Comparison of ENCODE assay signal across 11 cellular contexts in genomic region chr20:57429579-57430202, GRCh38. TPM values are rescaled to one million over a fixed set of nuclear protein-coding genes. Genes with fewer than 3 reads are reported as not detected.
DNase-seq lines count a peak whose midpoint lies in the region; ATAC-seq, FAIRE-seq and TF ChIP-seq lines count a peak whose summit lies in the region.
"Had no signal": no experiment of that assay in that cellular context is flagged by ENCODE, and none has a peak within 500 bp of the region (broad histone marks: within the 10 kb centered on the region; RNA-seq: fewer than 3 reads in every experiment).

No MANE protein-coding gene starts in this region.

- DNase-seq in A172 (ENCODE audit: low spot score) (peak; percentile 78), GM12892 (ENCODE audit: insufficient read length) (no peak), RCC 7860 (ENCODE audit: low spot score) (peak; percentile 72), suprapubic skin (ENCODE audit: low spot score in 2 of 2) (no peak), NCI-H226 (no peak), medulla oblongata (ENCODE audit: extremely low spot score) (no peak), esophagus muscularis mucosa (ENCODE audit: extremely low spot score) (no peak)
- DNase-seq: activated T-cell treated with anti-CD3 and anti-CD28 coated beads, Interleukin-2, amount 50 U/mL, for 48 hours; T-helper 1 cell had no signal

- intact Hi-C loops in esophagus muscularis mucosa (cut with DNase I): no loop called here

- peaks cover 14% of the 10 kb centered on the region for H3K4me1 ChIP-seq in suprapubic skin
- H3K4me1 ChIP-seq in esophagus muscularis mucosa: peaks cover 21 to 31% (median 27%) of the 10 kb centered on the region in 4 donors

- FAIRE-seq in GM12892 (lab: Jason Lieb, UNC) (peak; percentile 53), RCC 7860 (lab: Jason Lieb, UNC) (no peak)

- H3K27me3 ChIP-seq in suprapubic skin (peaks cover 6% of the 10 kb centered on the region), esophagus muscularis mucosa (no peaks in the 10 kb centered on the region)

- WGBS in suprapubic skin: 76% methylated on average over 7 of the region's 7 CpGs
- WGBS in esophagus muscularis mucosa: 78% methylated on average over 7 of the region's 7 CpGs

- no peaks in the 10 kb centered on the region for H3K9me3 ChIP-seq in suprapubic skin
- no peaks in the 10 kb centered on the region for H3K9me3 ChIP-seq in esophagus muscularis mucosa
- H3K9me3 ChIP-seq: psoas muscle had no signal

- H3K36me3 ChIP-seq in suprapubic skin (no peaks in the 10 kb centered on the region), esophagus muscularis mucosa (no peaks in the 10 kb centered on the region)

- TF ChIP-seq POLR2A in GM12892 (IDR thresholded peaks at IDR 0.05; ENCODE audit: low read depth, low read length) (no peak), suprapubic skin (IDR thresholded peaks at IDR 0.05) (no peak), esophagus muscularis mucosa (IDR thresholded peaks at IDR 0.05; ENCODE audit: low read depth) (no peak)

- H3K4me3 ChIP-seq in suprapubic skin: no peak overlapping the region
- H3K4me3 ChIP-seq in esophagus muscularis mucosa: no peak overlapping the region
- H3K4me3 ChIP-seq: psoas muscle had no signal

- TF ChIP-seq EP300 in suprapubic skin (IDR thresholded peaks at IDR 0.05): no peak
- no peak for TF ChIP-seq EP300 in esophagus muscularis mucosa (IDR thresholded peaks at IDR 0.05)

- ATAC-seq in esophagus mucosa: peak; percentile 60

- TF ChIP-seq CTCF in suprapubic skin (IDR thresholded peaks at IDR 0.05): no peak
- TF ChIP-seq CTCF in esophagus muscularis mucosa (IDR thresholded peaks at IDR 0.05): no peak

- H3K27ac ChIP-seq in suprapubic skin: no peak overlapping the region
- no peak overlapping the region for H3K27ac ChIP-seq in esophagus muscularis mucosa (replicated peaks in 1 of 4)
- H3K27ac ChIP-seq: psoas muscle had no signal

RNA-seq across cellular contexts. Expression of gene RBM38, which starts 38.5 kb away (rescaled TPM):
- 41.4 and 53.5 TPM in 2 replicates for total RNA-seq in A172 (2014; rRNA removed; shearing (Covaris generic))
- 24.2 TPM for polyA plus RNA-seq in GM12892 (2012; ENCODE audit: missing spikeins)
- 12.3 TPM for total RNA-seq in esophagus mucosa
- 10 to 100 TPM in 3 of 4 donors, 1 to 10 TPM in 1; 8.7 to 16.7 (median 12.8) TPM for total RNA-seq in suprapubic skin
- 100 to 1,000 TPM in 2 of 4 donors, 10 to 100 TPM in 2; 67.6 to 203 (median 139) TPM for total RNA-seq in esophagus muscularis mucosa

Comparison
In these comparisons a context has a peak if more than half of its experiments do, and no peak if none do; other contexts are left out.
1. DNase-seq: peak in A172 (single experiment) and RCC 7860 (single experiment); none in GM12892 (single experiment), suprapubic skin (0 of 2), NCI-H226 (single experiment), medulla oblongata (single experiment) and esophagus muscularis mucosa (single experiment).